In the genomic region with DNA sequence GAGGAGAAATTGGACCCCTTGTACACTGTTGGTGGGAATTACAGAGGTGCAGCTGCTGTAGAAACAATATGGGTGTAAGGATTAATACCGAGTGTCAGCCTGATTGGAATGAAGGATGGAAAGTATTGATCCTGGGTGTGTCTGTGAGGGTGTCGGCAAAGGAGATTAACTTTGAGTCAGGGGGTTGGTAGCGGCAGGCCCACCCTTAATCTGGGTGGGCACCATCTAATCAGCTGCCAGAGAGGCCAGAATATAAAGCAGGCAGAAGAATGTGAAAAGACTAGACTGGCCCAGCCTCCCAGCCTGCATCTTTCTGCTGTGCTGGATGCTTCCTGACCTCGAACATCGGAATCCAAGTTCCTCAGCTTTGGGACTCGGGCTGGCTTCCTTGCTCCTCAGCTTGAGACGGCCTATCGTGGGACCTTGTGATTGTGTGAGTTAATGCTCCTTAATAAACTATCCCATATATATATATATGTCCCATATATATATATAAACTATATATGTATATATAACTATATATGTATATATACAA, we compare ENCODE assay signal across 19 cellular contexts. TPM values are rescaled to one million over a fixed set of nuclear protein-coding genes. Genes with fewer than 3 reads are reported as not detected.
DNase-seq lines count a peak whose midpoint lies in the region; ATAC-seq, FAIRE-seq and TF ChIP-seq lines count a peak whose summit lies in the region.
"Had no signal": no experiment of that assay in that cellular context is flagged by ENCODE, and none has a peak within 500 bp of the region (broad histone marks: within the 10 kb centered on the region; RNA-seq: fewer than 3 reads in every experiment).

No MANE protein-coding gene starts in this region.

- H3K79me2 ChIP-seq in DND-41 (ENCODE audit: insufficient read depth, low read length) = no peaks in the 10 kb centered on the region
- no peaks in the 10 kb centered on the region for H3K79me2 ChIP-seq in astrocyte (ENCODE audit: insufficient read depth, low read length)
- H3K79me2 ChIP-seq in osteoblast (ENCODE audit: insufficient read depth, low read length) = no peaks in the 10 kb centered on the region

- H3K9me3 ChIP-seq in CD4-positive, alpha-beta T cell (ENCODE audit: control insufficient read depth, low read length) = no peaks in the 10 kb centered on the region
- H3K9me3 ChIP-seq in DND-41 (ENCODE audit: insufficient read depth, low read length, severe bottlenecking) (no peaks in the 10 kb centered on the region), astrocyte (ENCODE audit: insufficient read depth, low read depth, low read length) (no peaks in the 10 kb centered on the region), osteoblast (ENCODE audit: low read depth, low read length) (no peaks in the 10 kb centered on the region)
- H3K9me3 ChIP-seq: gastrocnemius medialis had no signal

- intact Hi-C loops in CD4-positive, alpha-beta T cell (cut with DNase I, micrococcal nuclease) = loop anchor here (2.0 to 5.0 kb wide), 2 partner anchors 14 to 99 kb away; no protein-coding TSS in a partner anchor

- H2AFZ ChIP-seq in DND-41 (ENCODE audit: low read depth, low read length) (no peak overlapping the region), astrocyte (ENCODE audit: low read depth, low read length) (no peak overlapping the region), osteoblast (ENCODE audit: low read length) (no peak overlapping the region)

- H3K36me3 ChIP-seq in DND-41 (ENCODE audit: insufficient read depth, low read length) = no peaks in the 10 kb centered on the region
- H3K36me3 ChIP-seq in astrocyte (ENCODE audit: insufficient read depth, low read length) = no peaks in the 10 kb centered on the region
- H3K36me3 ChIP-seq in osteoblast (ENCODE audit: insufficient read depth, low read length) = no peaks in the 10 kb centered on the region
- H3K36me3 ChIP-seq: BLaER1 treated with 17β-estradiol and CSF1 and Interleukin-3, amounts not matched to agents 10 nM and 100 nM; gastrocnemius medialis had no signal

- H3K4me2 ChIP-seq in DND-41 (ENCODE audit: insufficient read depth, low read length) (peak overlapping the region; percentile 64), astrocyte (ENCODE audit: low read length) (no peak overlapping the region), osteoblast (ENCODE audit: insufficient read depth, low read length) (no peak overlapping the region)
- H3K4me2 ChIP-seq: GM23338, KMS-11 had no signal

- no peaks in the 10 kb centered on the region for H3K36me3 Mint-ChIP-seq in CD4-positive, alpha-beta T cell (ENCODE audit: low read depth)
- peaks cover 2% of the 10 kb centered on the region for H3K36me3 Mint-ChIP-seq in astrocyte (ENCODE audit: low read depth, unreplicated experiment)
- H3K36me3 Mint-ChIP-seq in natural killer cell treated with Interleukin-12 subunit alpha and Interleukin-12 subunit beta and Interleukin-15 and Interleukin-18, amount 100 ng/mL, for 72 hours = no peaks in the 10 kb centered on the region

- H3K9me3 Mint-ChIP-seq in CD4-positive, alpha-beta T cell = no peaks in the 10 kb centered on the region
- H3K9me3 Mint-ChIP-seq in astrocyte (ENCODE audit: unreplicated experiment) = peaks cover 4% of the 10 kb centered on the region
- H3K9me3 Mint-ChIP-seq in natural killer cell treated with Interleukin-12 subunit alpha and Interleukin-12 subunit beta and Interleukin-15 and Interleukin-18, amount 100 ng/mL, for 72 hours = no peaks in the 10 kb centered on the region
- H3K9me3 Mint-ChIP-seq: nephron had no signal

- no peaks in the 10 kb centered on the region for H4K20me1 ChIP-seq in DND-41 (ENCODE audit: insufficient read depth, low read length)
- no peaks in the 10 kb centered on the region for H4K20me1 ChIP-seq in astrocyte (ENCODE audit: insufficient read depth, low read length)
- H4K20me1 ChIP-seq in osteoblast (ENCODE audit: insufficient read depth, low read length) = no peaks in the 10 kb centered on the region
- H4K20me1 ChIP-seq: BLaER1 treated with 17β-estradiol and CSF1 and Interleukin-3, amounts not matched to agents 10 nM and 100 nM had no signal

- no peaks in the 10 kb centered on the region for H3K27me3 ChIP-seq in CD4-positive, alpha-beta T cell (ENCODE audit: control insufficient read depth, insufficient read depth, low read length)
- H3K27me3 ChIP-seq in DND-41 (ENCODE audit: insufficient read depth, low read length, poor library complexity) = no peaks in the 10 kb centered on the region
- no peaks in the 10 kb centered on the region for H3K27me3 ChIP-seq in astrocyte (ENCODE audit: insufficient read depth, low read length)
- H3K27me3 ChIP-seq in osteoblast (ENCODE audit: insufficient read depth, low read length) = no peaks in the 10 kb centered on the region
- H3K27me3 ChIP-seq: BLaER1 treated with 17β-estradiol and CSF1 and Interleukin-3, amounts not matched to agents 10 nM and 100 nM; gastrocnemius medialis had no signal

- H3K4me3 Mint-ChIP-seq in CD4-positive, alpha-beta T cell = peak overlapping the region; percentile 67
- no peak overlapping the region for H3K4me3 Mint-ChIP-seq in astrocyte (ENCODE audit: unreplicated experiment)
- H3K4me3 Mint-ChIP-seq in natural killer cell treated with Interleukin-12 subunit alpha and Interleukin-12 subunit beta and Interleukin-15 and Interleukin-18, amount 100 ng/mL, for 72 hours = peak overlapping the region; percentile 85
- H3K4me3 Mint-ChIP-seq: GM23338, nephron had no signal

- TF ChIP-seq POLR2A in erythroblast (IDR thresholded peaks at IDR 0.05; ENCODE audit: low read length) = no peak

- H3K27ac ChIP-seq in CD4-positive, alpha-beta T cell (ENCODE audit: low read depth, low read length) = no peak overlapping the region
- H3K27ac ChIP-seq in DND-41 (ENCODE audit: low read length) (peak overlapping the region; percentile 90), astrocyte (ENCODE audit: low read depth, low read length) (no peak overlapping the region), osteoblast (ENCODE audit: low read depth, low read length) (no peak overlapping the region)
- H3K27ac ChIP-seq: KMS-11 had no signal

- peak overlapping the region in 1 of 2 experiments; percentile 28; a peak in 1 of 4 replicates for H3K4me3 ChIP-seq in DND-41 (ENCODE audit: low read depth in 1 of 2, low read length in 2 of 2)
- no peak overlapping the region for H3K4me3 ChIP-seq in astrocyte (ENCODE audit: insufficient read depth, low read depth, low read length)
- no peak overlapping the region for H3K4me3 ChIP-seq in osteoblast (ENCODE audit: insufficient read depth, low read length)
- H3K4me3 ChIP-seq: gastrocnemius medialis, GM23338, lung had no signal

- no peak for FAIRE-seq in astrocyte (lab: Jason Lieb, UNC)

- TF ChIP-seq CTCF in CD4-positive, alpha-beta T cell (IDR thresholded peaks at IDR 0.05) = no peak
- TF ChIP-seq CTCF in DND-41 (IDR thresholded peaks at IDR 0.05; ENCODE audit: borderline replicate concordance, extremely low read depth, low read length, poor library complexity, severe bottlenecking) (no peak), astrocyte (IDR thresholded peaks at IDR 0.05; ENCODE audit: insufficient read depth, low read depth, low read length) (no peak), osteoblast (IDR thresholded peaks at IDR 0.05; ENCODE audit: extremely low read depth, low read depth, low read length) (no peak)

- H3K4me1 ChIP-seq in DND-41 (ENCODE audit: insufficient read depth, low read length) = peaks cover 40% of the 10 kb centered on the region
- H3K4me1 ChIP-seq in astrocyte (ENCODE audit: insufficient read depth, low read length) = peaks cover 4% of the 10 kb centered on the region
- H3K4me1 ChIP-seq in osteoblast (ENCODE audit: insufficient read depth, low read length) = peaks cover 8% of the 10 kb centered on the region
- H3K4me1 ChIP-seq: gastrocnemius medialis had no signal

- H3K4me1 Mint-ChIP-seq in CD4-positive, alpha-beta T cell (ENCODE audit: low read depth) = peaks cover 63% of the 10 kb centered on the region
- H3K4me1 Mint-ChIP-seq in astrocyte (ENCODE audit: low read depth, unreplicated experiment) = no peaks in the 10 kb centered on the region
- peaks cover 60 to 64% of the 10 kb centered on the region in 2 donors for H3K4me1 Mint-ChIP-seq in natural killer cell treated with Interleukin-12 subunit alpha and Interleukin-12 subunit beta and Interleukin-15 and Interleukin-18, amount 100 ng/mL, for 72 hours (ENCODE audit: low read depth in 2 of 2)

- CTCF ChIA-PET in CD4-positive, alpha-beta T cell (lab: Charles Lee) = interaction anchor here (0.6 to 3.2 kb wide), 7 partner anchors 8 to 1662 kb away, joined by 3 to 23 read pairs (median 3); no protein-coding TSS in a partner anchor

- H3K27ac Mint-ChIP-seq in CD4-positive, alpha-beta T cell = peak overlapping the region; percentile 95
- peak overlapping the region; percentile 35 for H3K27ac Mint-ChIP-seq in astrocyte (ENCODE audit: unreplicated experiment)
- H3K27ac Mint-ChIP-seq in natural killer cell treated with Interleukin-12 subunit alpha and Interleukin-12 subunit beta and Interleukin-15 and Interleukin-18, amount 100 ng/mL, for 72 hours = peak overlapping the region; percentile 95 to 96
- H3K27ac Mint-ChIP-seq: GM23338, nephron had no signal

- peak overlapping the region; percentile 57; the same call in 1 of the 2 replicates for H3K9ac ChIP-seq in DND-41 (ENCODE audit: low read depth, low read length)
- H3K9ac ChIP-seq in astrocyte (ENCODE audit: low read length) = no peak overlapping the region
- H3K9ac ChIP-seq: KMS-11 had no signal

- no peak for DNase-seq in CD4-positive, alpha-beta T cell
- DNase-seq in DND-41 = no peak
- no peak for DNase-seq in astrocyte (ENCODE audit: low read depth)
- no peak for DNase-seq in natural killer cell treated with Interleukin-12 subunit alpha and Interleukin-12 subunit beta and Interleukin-15 and Interleukin-18, amount 100 ng/mL, for 72 hours (ENCODE audit: low spot score)
- no peak for DNase-seq in NCI-H1092 (lab: John Stamatoyannopoulos, UW)
- no peak for DNase-seq in osteoblast (ENCODE audit: insufficient read length, low spot score, missing footprints)
- DNase-seq in erythroblast (lab: John Stamatoyannopoulos, UW) = no peak
- DNase-seq: caudate nucleus; EL; gastrocnemius medialis; NCI-H1436 treated with DMSO at 0.1 percent for 48 hours; NCI-H226; NK-92 treated with Interleukin-12 subunit alpha and Interleukin-12 subunit beta, amount 100 ng/mL, for 24 hours; SHP77 had no signal

- POLR2A ChIA-PET in CD4-positive, alpha-beta T cell (lab: Charles Lee) = interaction anchor here (1.1 to 5.0 kb wide), 10 partner anchors 8 to 101 kb away, joined by 3 to 79 read pairs (median 16); no protein-coding TSS in a partner anchor

- no peak for ATAC-seq in CD4-positive, alpha-beta T cell (ENCODE audit: poor library complexity)
- ATAC-seq in DND-41 (ENCODE audit: insufficient read depth, low read depth) = no peak
- ATAC-seq in natural killer cell treated with Interleukin-12 subunit alpha and Interleukin-12 subunit beta and Interleukin-15 and Interleukin-18, amount 100 ng/mL, for 72 hours = no peak
- ATAC-seq: GM23338 had no signal

- no peaks in the 10 kb centered on the region for H3K27me3 Mint-ChIP-seq in CD4-positive, alpha-beta T cell
- peaks cover 4% of the 10 kb centered on the region for H3K27me3 Mint-ChIP-seq in astrocyte (ENCODE audit: low read depth, unreplicated experiment)
- no peaks in the 10 kb centered on the region for H3K27me3 Mint-ChIP-seq in natural killer cell treated with Interleukin-12 subunit alpha and Interleukin-12 subunit beta and Interleukin-15 and Interleukin-18, amount 100 ng/mL, for 72 hours

RNA-seq across cellular contexts. Expression of a gene that starts 38.4 kb away (rescaled TPM):
- 100 to 1,000 TPM; 463 to 487 TPM for total RNA-seq in CD4-positive, alpha-beta T cell
- total RNA-seq in astrocyte (98.7 and 102 TPM in 2 replicates), osteoblast (101 and 111 TPM in 2 replicates)
- 100 to 1,000 TPM; 149 to 210 TPM for total RNA-seq in natural killer cell treated with Interleukin-12 subunit alpha and Interleukin-12 subunit beta and Interleukin-15 and Interleukin-18, amount 100 ng/mL, for 72 hours

Comparison
In these comparisons a context has a peak if more than half of its experiments do, and no peak if none do; other contexts are left out.
1. H3K27ac Mint-ChIP-seq: peak in every context shown above with its lines; median percentile 96 in natural killer cell treated with Interleukin-12 subunit alpha and Interleukin-12 subunit beta and Interleukin-15 and Interleukin-18, amount 100 ng/mL, for 72 hours; 95 in CD4-positive, alpha-beta T cell; 35 in astrocyte.